12 cellular contexts compared by ENCODE assay signal in genomic region chr1:181136738-181137122, GRCh38. TPM values are rescaled to one million over a fixed set of nuclear protein-coding genes. Genes with fewer than 3 reads are reported as not detected.
DNase-seq lines count a peak whose midpoint lies in the region; ATAC-seq, FAIRE-seq and TF ChIP-seq lines count a peak whose summit lies in the region.
"Had no signal": no experiment of that assay in that cellular context is flagged by ENCODE, and none has a peak within 500 bp of the region (broad histone marks: within the 10 kb centered on the region; RNA-seq: fewer than 3 reads in every experiment).

No MANE protein-coding gene starts in this region.

- H2BK5ac ChIP-seq in H1 (ENCODE audit: low read depth, low read length), result peak overlapping the region; percentile 82; the same call in 1 of the 2 replicates

- no peak for ATAC-seq in SK-N-SH treated with all-trans-retinoic acid at 6 μM for 48 hours
- no peak for ATAC-seq in RWPE2 (ENCODE audit: low read depth)
- no peak for ATAC-seq in GM21619 (IDR thresholded peaks at IDR 0.05; ENCODE audit: unreplicated experiment)
- no peak for ATAC-seq in esophagus mucosa

- peak overlapping the region; percentile 41 for H2BK120ac ChIP-seq in H1 (replicated peaks; ENCODE audit: low read depth, low read length)

- H2AK5ac ChIP-seq in H1 (ENCODE audit: low read depth, low read length), result peak overlapping the region; percentile 95

- H3K9ac ChIP-seq in SK-N-SH (no peak overlapping the region), H1 (replicated peaks in 1 of 4; ENCODE audit: extremely low read depth in 1 of 4, low read depth in 3 of 4, low read length in 3 of 4) (no peak overlapping the region; a peak in 1 of 7 replicates), skeletal muscle tissue (ENCODE audit: low read depth in 1 of 3, low read length in 3 of 3) (no peak overlapping the region)

- H3K79me1 ChIP-seq in H1 (ENCODE audit: low read depth, low read length), result no peaks in the 10 kb centered on the region

- no peak overlapping the region for H4K5ac ChIP-seq in H1 (ENCODE audit: insufficient read length, low read depth, low read length)

- H3K4me2 ChIP-seq in SK-N-SH, result peak overlapping the region; percentile 9; the same call in 1 of the 2 replicates
- no peak overlapping the region for H3K4me2 ChIP-seq in H1 (ENCODE audit: insufficient read depth in 1 of 2, low read depth in 2 of 2, low read length in 2 of 2)

- H3K4me3 ChIP-seq in SK-N-SH (ENCODE audit: low read depth in 2 of 2, low read length in 1 of 2) (no peak overlapping the region), RWPE2 (ENCODE audit: severe bottlenecking) (no peak overlapping the region), H1 (ENCODE audit: extremely low read depth in 1 of 4, insufficient read depth in 2 of 4, low read depth in 3 of 4, low read length in 4 of 4) (no peak overlapping the region), skeletal muscle tissue (ENCODE audit: low read length in 3 of 3) (no peak overlapping the region)

- no peaks in the 10 kb centered on the region for H3K9me2 ChIP-seq in SK-N-SH

- DNase-seq in SK-N-SH (no peak), RWPE2 (ENCODE audit: low spot score) (no peak), H1 (ENCODE audit: low read depth in 1 of 2, low spot score in 2 of 2) (no peak), medulla oblongata (ENCODE audit: extremely low spot score) (no peak)
- DNase-seq: activated T-cell treated with anti-CD3 and anti-CD28 coated beads for 4 hours; effector CD8-positive, alpha-beta T cell; NCI-H1436 treated with DMSO at 0.1 percent for 48 hours had no signal

- H3K56ac ChIP-seq in H1 (replicated peaks; ENCODE audit: insufficient read length, low read depth, low read length), result peak overlapping the region; percentile 99

- H4K91ac ChIP-seq in H1 (replicated peaks; ENCODE audit: insufficient read length, low read length), result peak overlapping the region; percentile 98

- H3K79me2 ChIP-seq in SK-N-SH (ENCODE audit: insufficient read depth) (no peaks in the 10 kb centered on the region), H1 (ENCODE audit: control insufficient read depth in 1 of 2, insufficient read depth in 2 of 2, low read length in 2 of 2) (no peaks in the 10 kb centered on the region)

- WGBS in SK-N-SH (ENCODE audit: low lambda C conversion rate), result 92% methylated on average over 8 of the region's 8 CpGs
- 92% methylated on average over 8 of the region's 8 CpGs; no CpG with 5 or more reads in 1 of the 2 experiments for WGBS in H1 (ENCODE audit: extremely low coverage in 1 of 2, insufficient coverage in 1 of 2, insufficient read length in 1 of 2, insufficient replicate concordance in 2 of 2, low coverage in 1 of 2, low lambda C conversion rate in 2 of 2, missing lambda C conversion rate in 1 of 2), 2 experiments

- CTCF ChIA-PET in SK-N-SH (lab: Yijun Ruan, JAX) (interaction anchor here (1.3 to 1.7 kb wide), 3 partner anchors 20 to 255 kb away, joined by 4 to 6 read pairs (median 6); no protein-coding TSS in a partner anchor), H1 (lab: Charles Lee; ENCODE audit: partially characterized antibody) (interaction anchor here (1.1 to 9.0 kb wide), 9 partner anchors 8 to 255 kb away, joined by 3 to 115 read pairs (median 5); no protein-coding TSS in a partner anchor)

- H2AFZ ChIP-seq in SK-N-SH (ENCODE audit: low read depth) (no peak overlapping the region), H1 (ENCODE audit: low read length) (no peak overlapping the region)

- POLR2A ChIA-PET in SK-N-SH (lab: Yijun Ruan, JAX), result interaction anchor here (1.1 to 1.3 kb wide), 4 partner anchors 9 to 115 kb away, joined by 3 to 7 read pairs (median 3); partner anchors contain the start of gene IER5
- POLR2A ChIA-PET in H1 (lab: Charles Lee; ENCODE audit: partially characterized antibody), result interaction anchor here (1.2 to 1.6 kb wide), 2 partner anchors 27 to 48 kb away, joined by 3 to 5 read pairs; no protein-coding TSS in a partner anchor

- peaks cover 11% of the 10 kb centered on the region for H3F3A ChIP-seq in SK-N-SH (replicated peaks; ENCODE audit: insufficient read depth)

- FAIRE-seq in H1 (lab: Jason Lieb, UNC), result no peak

- TF ChIP-seq EP300 in SK-N-SH (IDR thresholded peaks at IDR 0.05; ENCODE audit: borderline replicate concordance in 1 of 2, low read depth in 1 of 2, low read length in 1 of 2) (no peak), H1 (IDR thresholded peaks at IDR 0.05; ENCODE audit: borderline replicate concordance in 1 of 2, low read depth in 2 of 2, low read length in 2 of 2) (no peak)

- H3K23me2 ChIP-seq in H1 (ENCODE audit: low read depth, low read length), result peaks cover 7% of the 10 kb centered on the region; the same call in 1 of the 2 replicates

- no peak for TF ChIP-seq CTCF in SK-N-SH (IDR thresholded peaks at IDR 0.05)
- no peak for TF ChIP-seq CTCF in RWPE2 (IDR thresholded peaks at IDR 0.05; ENCODE audit: poor library complexity, severe bottlenecking)
- TF ChIP-seq CTCF in H1 (IDR thresholded peaks at IDR 0.05; ENCODE audit: control extremely low read depth in 1 of 3, insufficient read depth in 1 of 3, low read depth in 1 of 3, low read length in 3 of 3), result no peak

- H3K9me3 ChIP-seq in SK-N-SH (no peaks in the 10 kb centered on the region), RWPE2 (ENCODE audit: severe bottlenecking) (no peaks in the 10 kb centered on the region), H1 (ENCODE audit: insufficient read depth in 2 of 2, low read depth in 1 of 2, low read length in 1 of 2) (no peaks in the 10 kb centered on the region), skeletal muscle tissue (ENCODE audit: control insufficient read depth in 3 of 3, low read length in 3 of 3) (no peaks in the 10 kb centered on the region)

- no peak overlapping the region for H3K18ac ChIP-seq in H1 (ENCODE audit: extremely low read depth, low read length)

- H3K23ac ChIP-seq in H1 (ENCODE audit: insufficient read length), result no peak overlapping the region

- TF ChIP-seq RAD21 in SK-N-SH (IDR thresholded peaks at IDR 0.05; ENCODE audit: low read length) (no peak), H1 (IDR thresholded peaks at IDR 0.05 in 1 of 2, conservative IDR thresholded peaks at IDR 0.05 in 1 of 2; ENCODE audit: low read depth in 2 of 2, low read length in 2 of 2) (no peak)

- peak overlapping the region; percentile 64; the same call in 1 of the 2 replicates for H4K8ac ChIP-seq in H1 (ENCODE audit: extremely low read depth, insufficient read depth, low read length)

- H4K20me1 ChIP-seq in SK-N-SH (ENCODE audit: insufficient read depth), result no peaks in the 10 kb centered on the region
- H4K20me1 ChIP-seq in H1 (replicated peaks in 1 of 2; ENCODE audit: control insufficient read depth in 1 of 2, insufficient read depth in 2 of 2, low read length in 2 of 2), result no peaks in the 10 kb centered on the region

- H3K27me3 ChIP-seq in SK-N-SH (ENCODE audit: insufficient read depth), result no peaks in the 10 kb centered on the region
- no peaks in the 10 kb centered on the region for H3K27me3 ChIP-seq in RWPE2 (ENCODE audit: insufficient read depth, poor library complexity, severe bottlenecking)
- peaks cover 0 to 2% (median under 1%) of the 10 kb centered on the region in 4 experiments; a peak in 1 of 7 replicates for H3K27me3 ChIP-seq in H1 (replicated peaks in 1 of 4; ENCODE audit: control insufficient read depth in 3 of 4, extremely low read depth in 1 of 4, insufficient read depth in 3 of 4, low read length in 3 of 4)
- H3K27me3 ChIP-seq in skeletal muscle tissue (ENCODE audit: control insufficient read depth in 3 of 3, insufficient read depth in 3 of 3, low read length in 3 of 3), result no peaks in the 10 kb centered on the region

- H3K36me3 ChIP-seq in SK-N-SH (replicated peaks in 1 of 2; ENCODE audit: control insufficient read depth in 1 of 2, insufficient read depth in 2 of 2, low read length in 1 of 2) (no peaks in the 10 kb centered on the region), RWPE2 (ENCODE audit: low read depth) (no peaks in the 10 kb centered on the region), H1 (ENCODE audit: control insufficient read depth in 2 of 4, insufficient read depth in 4 of 4, low read length in 3 of 4) (no peaks in the 10 kb centered on the region), skeletal muscle tissue (ENCODE audit: control insufficient read depth in 3 of 3, insufficient read depth in 3 of 3, low read length in 3 of 3) (no peaks in the 10 kb centered on the region)

- H3K27ac ChIP-seq in SK-N-SH (ENCODE audit: low read depth in 2 of 2, low read length in 1 of 2) (no peak overlapping the region), RWPE2 (ENCODE audit: poor library complexity, severe bottlenecking) (peak overlapping the region; percentile 93), H1 (ENCODE audit: low read depth, low read length) (no peak overlapping the region; the same call in 1 of the 2 replicates), skeletal muscle tissue (ENCODE audit: low read depth, low read length) (peak overlapping the region; percentile 61)
- H3K27ac ChIP-seq: 22Rv1 had no signal

- H2BK12ac ChIP-seq in H1 (ENCODE audit: low read depth, low read length), result peak overlapping the region; percentile 100

- TF ChIP-seq POLR2A in H1 (IDR thresholded peaks at IDR 0.05; ENCODE audit: control extremely low read depth in 1 of 2, low read depth in 2 of 2, low read length in 2 of 2), result no peak

- H3K14ac ChIP-seq in H1 (ENCODE audit: insufficient read length), result no peak overlapping the region

- peaks cover 22 to 42% of the 10 kb centered on the region in 2 experiments for H3K4me1 ChIP-seq in SK-N-SH (ENCODE audit: control insufficient read depth in 1 of 2, insufficient read depth in 2 of 2, low read depth in 1 of 2, low read length in 1 of 2)
- peaks cover 56% of the 10 kb centered on the region for H3K4me1 ChIP-seq in RWPE2 (ENCODE audit: insufficient read depth, poor library complexity, severe bottlenecking)
- H3K4me1 ChIP-seq in H1 (replicated peaks in 1 of 4; ENCODE audit: control insufficient read depth in 3 of 4, insufficient read depth in 4 of 4, low read length in 3 of 4), result peaks cover 9 to 19% (median 15%) of the 10 kb centered on the region in 4 experiments
- peaks cover 17 to 51% (median 34%) of the 10 kb centered on the region in 3 donors for H3K4me1 ChIP-seq in skeletal muscle tissue (ENCODE audit: control insufficient read depth in 3 of 3, insufficient read depth in 3 of 3, low read length in 3 of 3)

- peak overlapping the region; percentile 84; the same call in 1 of the 2 replicates for H2BK15ac ChIP-seq in H1 (ENCODE audit: low read length)

- H3K4ac ChIP-seq in H1 (replicated peaks; ENCODE audit: insufficient read length, low read depth, low read length), result peak overlapping the region; percentile 72

- H2BK20ac ChIP-seq in H1 (ENCODE audit: low read length), result peak overlapping the region; percentile 91

RNA-seq across cellular contexts. Expression of gene IER5, which starts 48.2 kb away (rescaled TPM):
- 46.2 and 52.9 TPM in 2 replicates for polyA plus RNA-seq in SK-N-SH (2012; rRNA removed)
- polyA plus RNA-seq in SK-N-SH (2012; cell fraction: cytosol; rRNA removed), result 33.8 and 39.1 TPM in 2 replicates
- polyA plus RNA-seq in SK-N-SH (2012; cell fraction: nucleus; rRNA removed), result 64.9 and 69.1 TPM in 2 replicates
- 7.1 and 7.7 TPM in 2 replicates for total RNA-seq in H1 (2021; fragmentation: NEBNext Ultra II Directional; extraction: Animal tissue kit (Norgen Biotek cat#: 25700))
- 3.5 and 4.3 TPM in 2 replicates for polyA plus RNA-seq in H1 (2011; rRNA removed)
- 5.5 TPM for polyA plus RNA-seq in H1 (2011; cell fraction: cytosol; rRNA removed)
- 6.0 TPM for polyA plus RNA-seq in H1 (2011; cell fraction: nucleus; rRNA removed)
- polyA plus RNA-seq in H1 (2012, experiment 1 of 2), result 7.1 to 7.5 TPM (median 7.2 TPM) in 4 replicates
- polyA plus RNA-seq in H1 (2012, experiment 2 of 2), result 6.3 TPM
- polyA plus RNA-seq in H1 (2013, experiment 1 of 2), result 3.4 TPM
- 3.4 TPM for polyA plus RNA-seq in H1 (2013, experiment 2 of 2)
- 3.2 and 4.0 TPM in 2 replicates for polyA minus RNA-seq in H1 (2011; rRNA and poly(A)+ RNA removed)
- polyA minus RNA-seq in H1 (2011; cell fraction: cytosol; rRNA and poly(A)+ RNA removed), result 6.9 TPM
- polyA minus RNA-seq in H1 (2011; cell fraction: nucleus; rRNA and poly(A)+ RNA removed), result 14.5 TPM
- total RNA-seq in skeletal muscle tissue, result 11.0 TPM
- total RNA-seq in esophagus mucosa, result 21.4 TPM

Comparison
In these comparisons a context has a peak if more than half of its experiments do, and no peak if none do; other contexts are left out.
1. H3K27ac ChIP-seq: peak in RWPE2 (single experiment) and skeletal muscle tissue (single experiment); none in SK-N-SH (0 of 2) and H1 (single experiment).